ENCODE assay signal across 16 cellular contexts in the genomic region with DNA sequence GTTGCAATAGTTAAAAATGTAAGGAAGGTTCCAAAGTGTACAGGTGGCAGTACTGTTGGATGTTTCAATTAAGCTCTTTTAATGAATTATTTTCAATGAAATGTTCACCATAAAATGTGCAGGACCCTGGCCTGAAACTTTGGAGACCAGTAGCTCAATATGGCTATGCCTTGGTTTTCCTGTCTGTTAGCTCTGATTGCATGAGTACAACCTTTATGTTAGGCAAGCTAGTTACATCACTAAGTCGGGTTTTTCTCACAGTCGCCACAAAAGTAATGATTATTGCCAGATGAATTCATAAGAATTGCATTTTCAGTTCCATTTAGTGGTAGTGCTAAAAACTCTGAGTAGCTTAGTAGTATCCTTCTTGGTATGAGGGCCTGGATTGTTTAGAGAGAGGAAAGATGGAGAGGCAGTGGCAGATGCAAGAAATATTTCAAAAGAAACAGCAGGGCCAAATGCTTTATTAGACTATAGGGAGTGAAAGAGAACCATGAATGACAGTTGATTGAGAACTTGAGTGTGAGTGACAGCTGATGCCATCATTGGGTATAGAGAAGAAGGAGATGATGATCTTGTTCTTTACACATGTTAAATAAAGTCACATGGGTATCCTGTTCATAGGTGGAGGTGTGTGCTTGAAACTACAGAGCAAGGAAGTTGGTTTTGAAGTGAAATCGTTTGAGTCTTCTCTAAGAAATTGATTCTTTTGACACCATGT.
DNase-seq lines count a peak whose midpoint lies in the region; ATAC-seq and TF ChIP-seq lines count a peak whose summit lies in the region.
"Had no signal": no experiment of that assay in that cellular context is flagged by ENCODE, and none has a peak within 500 bp of the region (broad histone marks: within the 10 kb centered on the region; RNA-seq: fewer than 3 reads in every experiment).

No MANE protein-coding gene starts in this region.

- H3K4me1 Mint-ChIP-seq in T-helper 17 cell (peaks cover 63% of the 10 kb centered on the region), nephron (peaks cover 61% of the 10 kb centered on the region), HFFc6 (ENCODE audit: low read depth) (peaks cover 51% of the 10 kb centered on the region)

- no peaks in the 10 kb centered on the region for H3K9me2 ChIP-seq in DOHH2 (replicated peaks; ENCODE audit: control insufficient read depth, low read length)

- H3K9me3 ChIP-seq in DOHH2 (ENCODE audit: control insufficient read depth, insufficient read depth, low read length) (no peaks in the 10 kb centered on the region), T-helper 17 cell (ENCODE audit: control insufficient read depth, low read length, poor library complexity, severe bottlenecking) (no peaks in the 10 kb centered on the region)
- H3K9me3 ChIP-seq: right atrium auricular region, thoracic aorta had no signal

- peak overlapping the region; percentile 91 for H3K27ac Mint-ChIP-seq in T-helper 17 cell
- peak overlapping the region; percentile 52 to 89 (median 71) for H3K27ac Mint-ChIP-seq in nephron
- H3K27ac Mint-ChIP-seq in HFFc6: no peak overlapping the region

- peaks cover 77% of the 10 kb centered on the region for H3K4me1 ChIP-seq in DOHH2 (ENCODE audit: control insufficient read depth, low read length)

- peaks cover 32% of the 10 kb centered on the region for H3K36me3 ChIP-seq in DOHH2 (ENCODE audit: control insufficient read depth, low read length)
- H3K36me3 ChIP-seq: right atrium auricular region, thoracic aorta had no signal

- 0 out of 2 replicates have a peak overlapping the region, but pooled peaks have one; percentile 11 for H3K4me3 ChIP-seq in DOHH2 (ENCODE audit: low read length)
- H3K4me3 ChIP-seq: right atrium auricular region, thoracic aorta had no signal

- H3F3A ChIP-seq in DOHH2 (ENCODE audit: control insufficient read depth, insufficient read depth): peaks cover 5% of the 10 kb centered on the region; the same call in 1 of the 2 replicates

- H4K20me1 ChIP-seq in DOHH2 (ENCODE audit: control insufficient read depth, insufficient read depth, low read depth, low read length): peaks cover 6% of the 10 kb centered on the region

- ATAC-seq in GM19395 (IDR thresholded peaks at IDR 0.05; ENCODE audit: unreplicated experiment) (peak; percentile 56), T-helper 17 cell (no peak)
- ATAC-seq: Right ventricle myocardium inferior had no signal

- H3K4me3 Mint-ChIP-seq in T-helper 17 cell (no peak overlapping the region), nephron (no peak overlapping the region), HFFc6 (no peak overlapping the region)

- peaks cover 96% of the 10 kb centered on the region for H3K79me2 ChIP-seq in DOHH2 (ENCODE audit: control insufficient read depth, low read length)

- peak overlapping the region; percentile 44 for H3K4me2 ChIP-seq in DOHH2 (ENCODE audit: low read length)

- H3K27ac ChIP-seq in DOHH2 (ENCODE audit: low read depth, low read length): no peak overlapping the region
- H3K27ac ChIP-seq: C4-2B, thoracic aorta had no signal

- H3K9me3 Mint-ChIP-seq in nephron (no peaks in the 10 kb centered on the region), HFFc6 (no peaks in the 10 kb centered on the region)

- H3K27me3 Mint-ChIP-seq in T-helper 17 cell (no peaks in the 10 kb centered on the region), nephron (ENCODE audit: low read depth) (peaks cover 3% of the 10 kb centered on the region), HFFc6 (ENCODE audit: insufficient read depth) (no peaks in the 10 kb centered on the region; the same call in none of the 2 replicates)

- TF ChIP-seq CTCF in DOHH2 (IDR thresholded peaks at IDR 0.05; ENCODE audit: low read depth, low read length, poor library complexity, severe bottlenecking) (no peak), nephron (IDR thresholded peaks at IDR 0.05; ENCODE audit: unreplicated experiment in 3 of 3) (no peak), HFFc6 (IDR thresholded peaks at IDR 0.05) (no peak)

- H3K36me3 Mint-ChIP-seq in T-helper 17 cell (ENCODE audit: low read depth) (peaks cover 14% of the 10 kb centered on the region), nephron (ENCODE audit: low read depth) (peaks cover 4% of the 10 kb centered on the region), HFFc6 (ENCODE audit: low read depth) (peaks cover 13% of the 10 kb centered on the region)

- DNase-seq in T-helper 17 cell (no peak), NCI-H2196 (lab: John Stamatoyannopoulos, UW; ENCODE audit: unreplicated experiment) (no peak), HFFc6 (no peak), HUDEP-2 (lab: John Stamatoyannopoulos, UW; ENCODE audit: unreplicated experiment in 76 of 76) (no peak)
- DNase-seq: activated CD4-positive, alpha-beta T cell treated with anti-CD3 and anti-CD28 coated beads for 1 hour; caudate nucleus; NCI-H1417 treated with DMSO at 0.1 percent for 48 hours; NCI-H226; NK-92 treated with Interleukin-12 subunit alpha and Interleukin-12 subunit beta, amount 100 ng/mL, for 24 hours had no signal

- no peaks in the 10 kb centered on the region for H3K27me3 ChIP-seq in DOHH2 (ENCODE audit: control insufficient read depth, low read length)
- H3K27me3 ChIP-seq: right atrium auricular region had no signal
